8 cellular contexts compared by ENCODE assay signal in the genomic region with DNA sequence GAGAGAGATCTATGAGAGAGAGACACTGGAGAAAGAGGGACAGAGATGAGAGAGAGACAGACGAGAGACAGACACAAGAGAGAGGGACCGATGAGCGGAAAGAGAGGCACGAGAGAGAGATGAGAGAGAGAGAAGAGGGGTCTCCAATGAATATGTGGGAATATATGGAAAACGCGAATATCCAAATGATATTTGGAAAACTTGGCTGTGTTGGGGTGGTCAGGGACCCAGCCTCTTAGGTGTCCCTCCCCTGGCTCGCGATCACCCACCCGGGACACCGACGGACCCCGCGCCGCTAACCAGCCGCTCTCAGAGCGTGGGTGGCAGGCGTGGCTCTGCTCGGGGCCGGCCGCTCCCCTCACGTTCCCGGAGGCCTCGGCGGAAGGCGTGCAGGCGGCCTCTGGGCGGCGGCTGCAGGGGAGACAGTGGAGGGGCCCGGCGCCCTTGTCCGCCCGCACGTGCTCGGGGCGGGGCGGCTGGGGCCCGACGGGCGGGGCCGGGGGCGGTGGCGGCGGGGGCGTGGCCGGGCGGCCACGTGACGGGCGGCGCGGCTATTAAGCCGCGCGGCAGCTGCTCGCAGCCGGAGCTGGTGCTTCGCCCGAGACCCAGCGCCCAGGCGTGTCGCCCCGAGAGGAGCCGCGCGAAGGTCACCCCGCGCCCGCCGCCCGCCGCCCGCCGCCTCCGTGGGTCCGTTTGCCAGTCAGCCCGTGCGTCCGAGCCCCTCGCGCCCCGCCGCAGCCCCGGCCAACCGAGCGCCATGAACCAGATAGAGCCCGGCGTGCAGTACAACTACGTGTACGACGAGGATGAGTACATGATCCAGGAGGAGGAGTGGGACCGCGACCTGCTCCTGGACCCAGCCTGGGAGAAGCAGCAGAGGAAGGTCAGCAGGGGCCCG. TPM values are rescaled to one million over a fixed set of nuclear protein-coding genes. Genes with fewer than 3 reads are reported as not detected.
DNase-seq lines count a peak whose midpoint lies in the region; ATAC-seq and TF ChIP-seq lines count a peak whose summit lies in the region.

A gene (plus strand): TSS at position 583 of the 898 bp plus-strand sequence. CDS start 175 bp downstream, at position 758.

- in situ Hi-C loops in G401 (cut with HindIII; ENCODE audit: low sequenced_read_pairs): no loop called here

- peak within 1 kb of the TSS; percentile 76 for H3K4me3 Mint-ChIP-seq in natural killer cell
- H3K4me3 Mint-ChIP-seq in stimulated activated naive CD8-positive, alpha-beta T cell treated with anti-CD3 and anti-CD28 coated beads, Interleukin-15, amount 100 ng/mL, for 72 hours: peak within 1 kb of the TSS; percentile 74 to 77

- ATAC-seq in natural killer cell: peak; percentile 69 to 85 (median 83)
- ATAC-seq in stimulated activated naive CD8-positive, alpha-beta T cell treated with anti-CD3 and anti-CD28 coated beads, Interleukin-15, amount 100 ng/mL, for 72 hours: peak; percentile 84

- peak within 1 kb of the TSS; percentile 2 to 52 for H3K27ac Mint-ChIP-seq in natural killer cell
- H3K27ac Mint-ChIP-seq in stimulated activated naive CD8-positive, alpha-beta T cell treated with anti-CD3 and anti-CD28 coated beads, Interleukin-15, amount 100 ng/mL, for 72 hours: no peak within 1 kb of the TSS

- intact Hi-C loops in esophagus squamous epithelium (cut with DNase I) (no loop called here), natural killer cell (cut with micrococcal nuclease) (no loop called here)

- peaks cover 5 to 6% of the 10 kb centered on the region in 2 donors for H3K9me3 Mint-ChIP-seq in natural killer cell
- H3K9me3 Mint-ChIP-seq in stimulated activated naive CD8-positive, alpha-beta T cell treated with anti-CD3 and anti-CD28 coated beads, Interleukin-15, amount 100 ng/mL, for 72 hours: peaks cover 5 to 7% of the 10 kb centered on the region in 2 donors

- no peaks in the 10 kb centered on the region for H3K36me3 ChIP-seq in esophagus squamous epithelium

- H3K27me3 Mint-ChIP-seq in natural killer cell (ENCODE audit: low read depth in 2 of 2): peaks cover 25 to 29% of the 10 kb centered on the region in 2 donors
- peaks cover 40% of the 10 kb centered on the region for H3K27me3 Mint-ChIP-seq in stimulated activated naive CD8-positive, alpha-beta T cell treated with anti-CD3 and anti-CD28 coated beads, Interleukin-15, amount 100 ng/mL, for 72 hours

- peaks cover 6 to 16% of the 10 kb centered on the region in 2 donors for H3K4me1 Mint-ChIP-seq in natural killer cell
- peaks cover 15% of the 10 kb centered on the region for H3K4me1 Mint-ChIP-seq in stimulated activated naive CD8-positive, alpha-beta T cell treated with anti-CD3 and anti-CD28 coated beads, Interleukin-15, amount 100 ng/mL, for 72 hours

- H3K27me3 ChIP-seq in esophagus squamous epithelium: peaks cover 0 to 47% (median 0%) of the 10 kb centered on the region in 4 donors

- TF ChIP-seq CTCF in HFF-Myc (IDR thresholded peaks at IDR 0.05; ENCODE audit: low read depth, low read length, missing control alignments) (no peak), esophagus squamous epithelium (IDR thresholded peaks at IDR 0.05) (no peak), natural killer cell (IDR thresholded peaks at IDR 0.05) (no peak)

- peaks cover 5 to 21% (median 11%) of the 10 kb centered on the region in 3 donors for H3K4me1 ChIP-seq in esophagus squamous epithelium

- peak; percentile 5 for DNase-seq in G401 (ENCODE audit: low spot score)
- no peak for DNase-seq in HFF-Myc (ENCODE audit: extremely low read depth, low read depth)
- DNase-seq in NCI-H2227 treated with DMSO at 0.1 percent for 48 hours (lab: John Stamatoyannopoulos, UW): peak; percentile 28
- DNase-seq in activated T-cell treated with anti-CD3 and anti-CD28 coated beads for 48 hours (ENCODE audit: low read depth): peak; percentile 64
- no peak for DNase-seq in esophagus squamous epithelium (lab: John Stamatoyannopoulos, UW)
- DNase-seq in natural killer cell: peak; percentile 16
- DNase-seq in stimulated activated naive CD8-positive, alpha-beta T cell treated with anti-CD3 and anti-CD28 coated beads, Interleukin-15, amount 100 ng/mL, for 72 hours: peak; percentile 23 to 45
- no peak for DNase-seq in GOT3 (lab: John Stamatoyannopoulos, UW)

- 30% methylated on average over 14 to 16 of the region's 93 CpGs for WGBS in esophagus squamous epithelium, 2 donors

- H3K27ac ChIP-seq in esophagus squamous epithelium: peak within 1 kb of the TSS in 2 of 4 donors; percentile 9 to 46

- no peaks in the 10 kb centered on the region for H3K9me3 ChIP-seq in esophagus squamous epithelium

- H3K36me3 Mint-ChIP-seq in natural killer cell: no peaks in the 10 kb centered on the region

- no peak for TF ChIP-seq POLR2A in esophagus squamous epithelium (IDR thresholded peaks at IDR 0.05)

- H3K4me3 ChIP-seq in HFF-Myc (replicated peaks; ENCODE audit: low read depth, low read length): peak within 1 kb of the TSS; percentile 31
- peak within 1 kb of the TSS; percentile 29 to 68 (median 39) for H3K4me3 ChIP-seq in esophagus squamous epithelium

RNA-seq across cellular contexts. Expression of the gene that starts here (rescaled TPM):
- 0.75 TPM in 1 of 2 replicates, not detected in the other for total RNA-seq in G401 (2014; rRNA removed; shearing (Covaris generic))
- total RNA-seq in esophagus squamous epithelium: 1 to 10 TPM in 1 of 4 donors, under 1 TPM in 1, not detected in 2; 0.47 to 1.3 TPM
- not detected for total RNA-seq in natural killer cell

Comparison
In these comparisons a context has a peak if more than half of its experiments do, and no peak if none do; other contexts are left out.
1. Peak in DNase-seq in G401; RNA of the gene not detected or under 1 TPM.
2. Peak in DNase-seq and ATAC-seq in natural killer cell; RNA of the gene not detected or under 1 TPM.
3. DNase-seq: peak in NCI-H2227 treated with DMSO at 0.1 percent for 48 hours (single experiment), activated T-cell treated with anti-CD3 and anti-CD28 coated beads for 48 hours (single experiment) and stimulated activated naive CD8-positive, alpha-beta T cell treated with anti-CD3 and anti-CD28 coated beads, Interleukin-15, amount 100 ng/mL, for 72 hours (2 of 2); none in HFF-Myc (single experiment), esophagus squamous epithelium (single experiment) and GOT3 (single experiment).
4. H3K27ac Mint-ChIP-seq: peak in natural killer cell (2 of 2); none in stimulated activated naive CD8-positive, alpha-beta T cell treated with anti-CD3 and anti-CD28 coated beads, Interleukin-15, amount 100 ng/mL, for 72 hours (0 of 2).